30 cellular contexts compared by ENCODE assay signal in genomic region chr3:143455480-143455879, GRCh38.
"Had no signal": no experiment of that assay in that cellular context is flagged by ENCODE, and none has a peak within 500 bp of the region (broad histone marks: within the 10 kb centered on the region; RNA-seq: fewer than 3 reads in every experiment).

No MANE protein-coding gene starts in this region.

- H3K36me3 ChIP-seq: adrenal gland, brain microvascular endothelial cell, breast epithelium had no signal

- H3K27me3 ChIP-seq: adrenal gland, body of pancreas, brain microvascular endothelial cell, breast epithelium had no signal

- ATAC-seq: activated CD8-positive, alpha-beta memory T cell treated with anti-CD3 and anti-CD28 coated beads, Interleukin-2, amount 10 ng/mL, durations not matched to agents 7 days and 5 days; activated CD8-positive, alpha-beta T cell treated with anti-CD3 and anti-CD28 coated beads, Interleukin-2, amount 10 ng/mL, durations not matched to agents 7 days and 5 days; body of pancreas had no signal

- H3K4me3 ChIP-seq: adrenal gland, body of pancreas, breast epithelium had no signal

- H3K27ac ChIP-seq: adrenal gland, body of pancreas, brain microvascular endothelial cell, breast epithelium, VCaP had no signal

- FAIRE-seq: astrocyte, TTC549 had no signal

- H3K9me3 ChIP-seq: body of pancreas had no signal

- H3K4me1 ChIP-seq: adrenal gland, body of pancreas, breast epithelium had no signal

- DNase-seq: activated B cell treated with CpG ODN at 0.5 μM for 24 hours; activated CD4-positive, alpha-beta memory T cell treated with anti-CD3 and anti-CD28 coated beads, Interleukin-2, amount 10 ng/mL, durations not matched to agents 7 days and 5 days; activated CD4-positive, alpha-beta T cell treated with anti-CD3 and anti-CD28 coated beads for 4 hours; activated CD4-positive, alpha-beta T cell treated with anti-CD3 and anti-CD28 coated beads, Interleukin-2, amount 10 ng/mL, durations not matched to agents 24 days and 14 days; activated CD4-positive, alpha-beta T cell treated with anti-CD3 and anti-CD28 coated beads, Interleukin-2, amount 50 U/mL, for 1 hour; activated CD4-positive, alpha-beta T cell treated with anti-CD3 and anti-CD28 coated beads, Interleukin-2, amount 50 U/mL, for 4 hours; activated CD4-positive, CD25-positive, alpha-beta regulatory T cell treated with anti-CD3 and anti-CD28 coated beads, Interleukin-2, amount 50 U/mL, for 72 hours; activated CD8-positive, alpha-beta memory T cell treated with anti-CD3 and anti-CD28 coated beads for 24 hours; activated CD8-positive, alpha-beta memory T cell treated with anti-CD3 and anti-CD28 coated beads, Interleukin-2, amount 10 ng/mL, durations not matched to agents 7 days and 5 days; activated CD8-positive, alpha-beta memory T cell treated with anti-CD3 and anti-CD28 coated beads, Interleukin-2, amount 50 U/mL, for 48 hours; activated CD8-positive, alpha-beta T cell treated with anti-CD3 and anti-CD28 coated beads, Interleukin-2, amount 10 ng/mL, durations not matched to agents 7 days and 5 days; activated effector memory CD4-positive, alpha-beta T cell treated with Interleukin-2 at 50 U/mL for 16 hours; activated gamma-delta T cell; activated naive CD4-positive, alpha-beta T cell treated with anti-CD3 and anti-CD28 coated beads, Interleukin-2, amount 10 ng/mL, durations not matched to agents 7 days and 5 days; activated naive CD4-positive, alpha-beta T cell treated with Interleukin-2 at 50 U/mL for 16 hours; activated T-cell treated with anti-CD3 and anti-CD28 coated beads, Interleukin-2, amount 50 U/mL, for 24 hours; activated T-cell treated with anti-CD3 and anti-CD28 coated beads, Interleukin-2, amount 50 U/mL, for 48 hours; adrenal gland; amniotic stem cell; aorta; body of pancreas; brain microvascular endothelial cell; central memory CD4-positive, alpha-beta T cell; T-helper 1 cell; T-helper 2 cell; T-helper 9 cell had no signal
